Comparison of ENCODE assay signal across 14 cellular contexts in genomic region chr17:64036198-64036922, GRCh38. TPM values are rescaled to one million over a fixed set of nuclear protein-coding genes. Genes with fewer than 3 reads are reported as not detected.
A peak's percentile ranks its signal among the peaks of the same experiment; 100 is the strongest.
DNase-seq lines count a peak whose midpoint lies in the region; ATAC-seq and TF ChIP-seq lines count a peak whose summit lies in the region.
"Had no signal": no experiment of that assay in that cellular context is flagged by ENCODE, and none has a peak within 500 bp of the region (broad histone marks: within the 10 kb centered on the region; RNA-seq: fewer than 3 reads in every experiment).

No MANE protein-coding gene starts in this region.

- DNase-seq in cardiac muscle cell (ENCODE audit: low read depth in 1 of 2, low spot score in 1 of 2) (no peak), Right ventricle myocardium inferior (ENCODE audit: missing footprints) (no peak), SK-MEL-5 (ENCODE audit: low read depth, low spot score) (peak; percentile 63), foreskin keratinocyte (no peak), A673 (ENCODE audit: low spot score) (no peak), GM19238 (ENCODE audit: insufficient read length, low spot score) (no peak)
- DNase-seq: DMS79 treated with DMSO at 0.1 percent for 48 hours; psoas muscle; stimulated activated CD4-positive, alpha-beta T cell treated with anti-CD3 and anti-CD28 coated beads, Interleukin-2, amount 100 ng/mL, for 24 hours; upper lobe of left lung had no signal

- intact Hi-C loops in Right ventricle myocardium inferior (cut with DNase I) (no loop called here), A673 (cut with micrococcal nuclease; ENCODE audit: unreplicated experiment) (no loop called here)

- H3K36me3 ChIP-seq in cardiac muscle cell, result no peaks in the 10 kb centered on the region
- no peaks in the 10 kb centered on the region for H3K36me3 ChIP-seq in A673 (ENCODE audit: insufficient read depth, low read length, poor library complexity, severe bottlenecking)

- H3K27me3 ChIP-seq in cardiac muscle cell, result no peaks in the 10 kb centered on the region
- H3K27me3 ChIP-seq in foreskin keratinocyte, result no peaks in the 10 kb centered on the region
- no peaks in the 10 kb centered on the region for H3K27me3 ChIP-seq in A673 (replicated peaks; ENCODE audit: insufficient read depth, low read depth, low read length, poor library complexity)
- H3K27me3 ChIP-seq: upper lobe of left lung had no signal

- no peaks in the 10 kb centered on the region for H3K9me3 ChIP-seq in cardiac muscle cell (ENCODE audit: low read depth)
- no peaks in the 10 kb centered on the region for H3K9me3 ChIP-seq in A673 (ENCODE audit: low read depth, low read length, poor library complexity, severe bottlenecking)
- H3K9me3 ChIP-seq: psoas muscle, upper lobe of left lung had no signal

- in situ Hi-C loops in SK-MEL-5 (cut with HindIII; ENCODE audit: low pct_unique_long_range_greater_than_20kb, low sequenced_read_pairs), result no loop called here

- no peaks in the 10 kb centered on the region for H3K4me1 ChIP-seq in cardiac muscle cell (ENCODE audit: low read depth)
- peaks cover 3% of the 10 kb centered on the region for H3K4me1 ChIP-seq in foreskin keratinocyte
- no peaks in the 10 kb centered on the region for H3K4me1 ChIP-seq in A673 (ENCODE audit: insufficient read depth, low read length, poor library complexity, severe bottlenecking)
- H3K4me1 ChIP-seq: psoas muscle, upper lobe of left lung had no signal

- CTCF ChIA-PET in A673 (lab: Charles Lee), result no interaction called here

- no peak for ATAC-seq in Right ventricle myocardium inferior
- no peak for ATAC-seq in foreskin keratinocyte
- no peak for ATAC-seq in HG03439 (IDR thresholded peaks at IDR 0.05; ENCODE audit: unreplicated experiment)
- no peak for ATAC-seq in HG02852 (IDR thresholded peaks at IDR 0.05; ENCODE audit: unreplicated experiment)
- ATAC-seq: psoas muscle had no signal

- TF ChIP-seq CTCF in cardiac muscle cell (IDR thresholded peaks at IDR 0.05; ENCODE audit: low read depth, low read length) (peak; percentile 7), foreskin keratinocyte (conservative IDR thresholded peaks at IDR 0.05) (peak; percentile 12), A673 (conservative IDR thresholded peaks at IDR 0.05; ENCODE audit: low read depth, low read length) (no peak)

- H3K27ac ChIP-seq in cardiac muscle cell (no peak overlapping the region), foreskin keratinocyte (no peak overlapping the region), A673 (ENCODE audit: low read depth, low read length, poor library complexity, severe bottlenecking) (no peak overlapping the region)
- H3K27ac ChIP-seq: psoas muscle, upper lobe of left lung had no signal

- BruUV-seq in A673 (replicated peaks; lab: Mats Ljungman, UMichigan), result no TSS peak

- H3K4me3 ChIP-seq in cardiac muscle cell (no peak overlapping the region), A673 (ENCODE audit: low read depth, low read length, poor library complexity, severe bottlenecking) (no peak overlapping the region)
- H3K4me3 ChIP-seq: psoas muscle, upper lobe of left lung had no signal

- POLR2A ChIA-PET in A673 (lab: Charles Lee; ENCODE audit: low non-redundant PET), result no interaction called here

RNA-seq across cellular contexts. Expression of gene ICAM2, which starts 15.9 kb away (rescaled TPM):
- total RNA-seq in cardiac muscle cell (not detected in 2 replicates), Right ventricle myocardium inferior (38.0 TPM), foreskin keratinocyte (0.14 and 0.48 TPM in 2 replicates), A673 (2021) (0.99 and 1.2 TPM in 2 replicates)
- polyA plus RNA-seq in cardiac muscle cell (1.1 and 2.3 TPM in 2 replicates), foreskin keratinocyte (0.46 and 0.54 TPM in 2 replicates)
- 0.71 TPM in 1 of 2 replicates, not detected in the other for total RNA-seq in SK-MEL-5 (2014; rRNA removed; shearing (Covaris generic))
- polyA plus RNA-seq in SK-MEL-5 (2015; cell fraction: cytosol; rRNA removed), result not detected in 2 replicates
- 0.73 TPM in 1 of 2 replicates, not detected in the other for polyA plus RNA-seq in SK-MEL-5 (2015; cell fraction: nucleus; rRNA removed)
- total RNA-seq: NCI-H460, RPMI7951 had no signal

RNA-seq across cellular contexts. Expression of gene PRR29, which starts 38.2 kb away (rescaled TPM):
- 2.9 and 3.6 TPM in 2 replicates for total RNA-seq in cardiac muscle cell
- polyA plus RNA-seq in cardiac muscle cell, result 1.7 and 4.9 TPM in 2 replicates
- total RNA-seq in Right ventricle myocardium inferior, result 0.51 TPM
- 0.13 TPM in 1 of 2 replicates, not detected in the other for total RNA-seq in SK-MEL-5 (2014; rRNA removed; shearing (Covaris generic))
- polyA plus RNA-seq in SK-MEL-5 (2015; cell fraction: cytosol; rRNA removed), result 0.61 TPM in 1 of 2 replicates, not detected in the other
- polyA plus RNA-seq in SK-MEL-5 (2015; cell fraction: nucleus; rRNA removed), result 0.34 and 4.0 TPM in 2 replicates
- total RNA-seq in foreskin keratinocyte, result 0.03 TPM in 1 of 2 replicates, not detected in the other
- polyA plus RNA-seq in foreskin keratinocyte, result 0.03 and 0.06 TPM in 2 replicates
- 0.37 TPM in 1 of 2 replicates, not detected in the other for total RNA-seq in A673 (2021)
- total RNA-seq: NCI-H460, RPMI7951 had no signal

Comparison
In these comparisons a context has a peak if more than half of its experiments do, and no peak if none do; other contexts are left out.
1. RNA of gene ICAM2, which starts 15.9 kb away (total RNA-seq): 38.0 TPM in Right ventricle myocardium inferior (single experiment); 0.99 to 1.2 TPM in A673, 0.71 TPM in SK-MEL-5, 0.14 to 0.48 TPM in foreskin keratinocyte and not detected in cardiac muscle cell; every median in the first group is over 10 times any median in the second.